In the genomic region with DNA sequence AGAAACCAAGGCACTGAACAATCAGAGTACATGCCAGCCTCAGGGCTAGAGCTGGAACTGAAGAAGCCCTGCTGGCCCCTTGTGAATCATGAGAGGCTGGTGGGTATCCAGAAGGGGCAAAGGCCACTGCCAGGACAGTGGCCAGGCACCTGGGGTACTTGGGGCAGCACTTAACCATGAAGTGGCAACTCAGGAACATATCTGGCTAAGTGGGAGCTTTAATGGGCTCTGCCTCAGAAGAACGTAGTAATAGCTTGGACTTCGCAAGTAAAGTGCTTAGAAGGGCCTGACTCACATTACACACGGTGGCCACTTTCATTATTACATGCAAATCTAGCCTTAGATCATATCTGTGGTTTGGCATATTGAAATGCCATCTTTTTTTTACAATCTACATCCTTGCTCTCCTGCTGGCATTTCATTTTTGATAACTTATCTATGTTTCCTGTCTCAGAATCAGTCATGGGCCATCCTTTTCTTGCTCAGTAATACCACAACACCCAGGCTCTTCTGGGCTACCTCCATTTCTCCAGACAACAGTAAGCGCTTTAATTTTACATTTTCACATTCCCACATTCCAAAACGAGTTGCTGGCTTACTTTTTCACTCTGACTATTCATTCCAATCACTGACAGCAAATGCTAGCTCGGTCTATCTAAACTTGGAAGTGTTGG, we compare ENCODE assay signal across 2 cellular contexts.
TF ChIP-seq lines count a peak whose summit lies in the region.

No MANE protein-coding gene starts in this region.

TF ChIP-seq in A549, 52 proteins besides CTCF, POLR2A, EP300 and RAD21:
- TF ChIP-seq ZC3H11A (IDR thresholded peaks at IDR 0.05) (no peak), FOXS1 (CRISPR knock-in tag; IDR thresholded peaks at IDR 0.05) (no peak), ZFP36 (IDR thresholded peaks at IDR 0.05; ENCODE audit: borderline replicate concordance, partially characterized antibody) (no peak)
- TF ChIP-seq, protein P1, sequence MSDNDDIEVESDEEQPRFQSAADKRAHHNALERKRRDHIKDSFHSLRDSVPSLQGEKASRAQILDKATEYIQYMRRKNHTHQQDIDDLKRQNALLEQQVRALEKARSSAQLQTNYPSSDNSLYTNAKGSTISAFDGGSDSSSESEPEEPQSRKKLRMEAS (IDR thresholded peaks at IDR 0.05), result no peak
- TF ChIP-seq, protein P2, sequence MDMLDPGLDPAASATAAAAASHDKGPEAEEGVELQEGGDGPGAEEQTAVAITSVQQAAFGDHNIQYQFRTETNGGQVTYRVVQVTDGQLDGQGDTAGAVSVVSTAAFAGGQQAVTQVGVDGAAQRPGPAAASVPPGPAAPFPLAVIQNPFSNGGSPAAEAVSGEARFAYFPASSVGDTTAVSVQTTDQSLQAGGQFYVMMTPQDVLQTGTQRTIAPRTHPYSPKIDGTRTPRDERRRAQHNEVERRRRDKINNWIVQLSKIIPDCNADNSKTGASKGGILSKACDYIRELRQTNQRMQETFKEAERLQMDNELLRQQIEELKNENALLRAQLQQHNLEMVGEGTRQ (IDR thresholded peaks at IDR 0.05), result no peak
- TF ChIP-seq, protein P3, sequence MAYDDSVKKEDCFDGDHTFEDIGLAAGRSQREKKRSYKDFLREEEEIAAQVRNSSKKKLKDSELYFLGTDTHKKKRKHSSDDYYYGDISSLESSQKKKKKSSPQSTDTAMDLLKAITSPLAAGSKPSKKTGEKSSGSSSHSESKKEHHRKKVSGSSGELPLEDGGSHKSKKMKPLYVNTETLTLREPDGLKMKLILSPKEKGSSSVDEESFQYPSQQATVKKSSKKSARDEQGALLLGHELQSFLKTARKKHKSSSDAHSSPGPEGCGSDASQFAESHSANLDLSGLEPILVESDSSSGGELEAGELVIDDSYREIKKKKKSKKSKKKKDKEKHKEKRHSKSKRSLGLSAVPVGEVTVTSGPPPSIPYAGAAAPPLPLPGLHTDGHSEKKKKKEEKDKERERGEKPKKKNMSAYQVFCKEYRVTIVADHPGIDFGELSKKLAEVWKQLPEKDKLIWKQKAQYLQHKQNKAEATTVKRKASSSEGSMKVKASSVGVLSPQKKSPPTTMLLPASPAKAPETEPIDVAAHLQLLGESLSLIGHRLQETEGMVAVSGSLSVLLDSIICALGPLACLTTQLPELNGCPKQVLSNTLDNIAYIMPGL (CRISPR knock-in tag; IDR thresholded peaks at IDR 0.05; ENCODE audit: borderline replicate concordance), result no peak

TF ChIP-seq in K562, 482 proteins besides CTCF, POLR2A, EP300 and RAD21:
- TF ChIP-seq HOXB6 (CRISPR knock-in tag; IDR thresholded peaks at IDR 0.05; ENCODE audit: borderline replicate concordance) (no peak), GTF2E2 (tag; IDR thresholded peaks at IDR 0.05) (no peak)
- TF ChIP-seq, protein P4, sequence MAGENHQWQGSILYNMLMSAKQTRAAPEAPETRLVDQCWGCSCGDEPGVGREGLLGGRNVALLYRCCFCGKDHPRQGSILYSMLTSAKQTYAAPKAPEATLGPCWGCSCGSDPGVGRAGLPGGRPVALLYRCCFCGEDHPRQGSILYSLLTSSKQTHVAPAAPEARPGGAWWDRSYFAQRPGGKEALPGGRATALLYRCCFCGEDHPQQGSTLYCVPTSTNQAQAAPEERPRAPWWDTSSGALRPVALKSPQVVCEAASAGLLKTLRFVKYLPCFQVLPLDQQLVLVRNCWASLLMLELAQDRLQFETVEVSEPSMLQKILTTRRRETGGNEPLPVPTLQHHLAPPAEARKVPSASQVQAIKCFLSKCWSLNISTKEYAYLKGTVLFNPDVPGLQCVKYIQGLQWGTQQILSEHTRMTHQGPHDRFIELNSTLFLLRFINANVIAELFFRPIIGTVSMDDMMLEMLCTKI (IDR thresholded peaks at IDR 0.05; ENCODE audit: partially characterized antibody), result no peak
